In genomic region chr2:231556981-231557380, GRCh38 we compare ENCODE assay signal across 28 cellular contexts. TPM values are rescaled to one million over a fixed set of nuclear protein-coding genes. Genes with fewer than 3 reads are reported as not detected.
DNase-seq lines count a peak whose midpoint lies in the region; ATAC-seq and TF ChIP-seq lines count a peak whose summit lies in the region.
"Had no signal": no experiment of that assay in that cellular context is flagged by ENCODE, and none has a peak within 500 bp of the region (broad histone marks: within the 10 kb centered on the region; RNA-seq: fewer than 3 reads in every experiment).

No MANE protein-coding gene starts in this region.

- H3K79me2 ChIP-seq in neural progenitor cell (ENCODE audit: low read depth) = no peaks in the 10 kb centered on the region
- H3K79me2 ChIP-seq: hepatocyte had no signal

- H3K4me2 ChIP-seq in neural progenitor cell = no peak overlapping the region
- H3K4me2 ChIP-seq: hepatocyte had no signal

- H3K9ac ChIP-seq in neural progenitor cell = no peak overlapping the region

- peaks cover 4% of the 10 kb centered on the region for H3K4me1 Mint-ChIP-seq in neural progenitor cell
- H3K4me1 Mint-ChIP-seq: brain had no signal

- intact Hi-C loops in heart right ventricle (cut with DNase I) (loop anchor here (1.0 to 10.0 kb wide), 9 partner anchors 24 to 75 kb away; no protein-coding TSS in a partner anchor), right cardiac atrium (cut with DNase I) (loop anchor here in 3 of 4 donors (5.0 to 10.0 kb wide), 3 partner anchors 35 to 72 kb away; no protein-coding TSS in a partner anchor), upper lobe of right lung (cut with DNase I) (no loop called here)

- no peak overlapping the region for H3K4me3 ChIP-seq in heart right ventricle
- no peak overlapping the region for H3K4me3 ChIP-seq in right cardiac atrium (ENCODE audit: low read length)
- H3K4me3 ChIP-seq in neural progenitor cell = no peak overlapping the region
- H3K4me3 ChIP-seq in upper lobe of right lung = no peak overlapping the region
- H3K4me3 ChIP-seq: gastroesophageal sphincter, hepatocyte, psoas muscle, suprapubic skin, uterus had no signal

- H3K9me3 ChIP-seq in heart right ventricle = peaks cover 0 to 18% (median 11%) of the 10 kb centered on the region in 11 donors
- no peaks in the 10 kb centered on the region for H3K9me3 ChIP-seq in right cardiac atrium (ENCODE audit: control insufficient read depth, low read length)
- peaks cover 12% of the 10 kb centered on the region for H3K9me3 ChIP-seq in neural progenitor cell (ENCODE audit: low read depth)
- peaks cover 7% of the 10 kb centered on the region for H3K9me3 ChIP-seq in upper lobe of right lung
- H3K9me3 ChIP-seq: uterus had no signal

- H3K4me1 ChIP-seq in heart right ventricle (peaks cover 4 to 31% (median 20%) of the 10 kb centered on the region in 9 donors), right cardiac atrium (ENCODE audit: control insufficient read depth, insufficient read depth, low read length) (no peaks in the 10 kb centered on the region), neural progenitor cell (no peaks in the 10 kb centered on the region), upper lobe of right lung (peaks cover 21% of the 10 kb centered on the region)
- H3K4me1 ChIP-seq: uterus had no signal

- H3K27ac Mint-ChIP-seq in neural progenitor cell = peak overlapping the region; percentile 29
- H3K27ac Mint-ChIP-seq: activated T-cell treated with anti-CD3 and anti-CD28 coated beads, Interleukin-2, amount 50 U/mL, for 72 hours; brain; CD4-positive, alpha-beta T cell; stimulated activated memory B cell treated with anti-CD40 and anti-IgM and Interleukin-4, amounts not matched to agents 10 μg/mL and 1 μg/mL and 100 μg/mL, for 72 hours had no signal

- no peak overlapping the region for H3K4me3 Mint-ChIP-seq in neural progenitor cell
- H3K4me3 Mint-ChIP-seq: activated T-cell treated with anti-CD3 and anti-CD28 coated beads, Interleukin-2, amount 50 U/mL, for 72 hours; brain; CD4-positive, alpha-beta T cell; stimulated activated memory B cell treated with anti-CD40 and anti-IgM and Interleukin-4, amounts not matched to agents 10 μg/mL and 1 μg/mL and 100 μg/mL, for 72 hours; T-helper 1 cell treated with Interleukin-12 subunit alpha and Interleukin-12 subunit beta and Interleukin-4 antibody, amounts not matched to agents 30 μg/mL and 1 μg/mL, for 36 hours had no signal

- H3K27ac ChIP-seq in heart right ventricle (peak overlapping the region in 6 of 10 donors; percentile 28 to 69 (median 48)), right cardiac atrium (ENCODE audit: low read length) (no peak overlapping the region), neural progenitor cell (no peak overlapping the region), upper lobe of right lung (peak overlapping the region; percentile 58)
- H3K27ac ChIP-seq: hepatocyte had no signal

- WGBS in heart right ventricle, 2 donors = 87 to 89% methylated on average over 7 of the region's 7 CpGs
- WGBS in right cardiac atrium = 85% methylated on average over 7 of the region's 7 CpGs

- H3F3A ChIP-seq in neural progenitor cell (ENCODE audit: low read depth) = no peaks in the 10 kb centered on the region

- no peak for DNase-seq in heart right ventricle
- DNase-seq in right cardiac atrium = no peak
- DNase-seq in neural progenitor cell (ENCODE audit: low spot score) = no peak
- DNase-seq in upper lobe of right lung = no peak
- DNase-seq in T-helper 9 cell = no peak
- DNase-seq in NCI-H526 (lab: John Stamatoyannopoulos, UW) = no peak
- DNase-seq: activated CD4-positive, CD25-positive, alpha-beta regulatory T cell; activated T-cell treated with anti-CD3 and anti-CD28 coated beads, Interleukin-2, amount 50 U/mL, for 72 hours; CD4-positive, alpha-beta T cell; IMR-90; mammary epithelial cell; NCI-H1092; NCI-H1694 treated with DMSO at 0.1 percent for 48 hours; NCI-H510A; stimulated activated CD4-positive, alpha-beta T cell treated with anti-CD3 and anti-CD28 coated beads, Interleukin-15, amount 100 ng/mL, for 24 hours had no signal

- H3K9me3 Mint-ChIP-seq in neural progenitor cell = peaks cover 20% of the 10 kb centered on the region

- peaks cover 0 to 11% (median 0%) of the 10 kb centered on the region in 7 donors for H3K27me3 ChIP-seq in heart right ventricle
- H3K27me3 ChIP-seq in right cardiac atrium (ENCODE audit: control insufficient read depth, insufficient read depth) = no peaks in the 10 kb centered on the region
- H3K27me3 ChIP-seq in neural progenitor cell = no peaks in the 10 kb centered on the region
- H3K27me3 ChIP-seq in upper lobe of right lung = no peaks in the 10 kb centered on the region
- H3K27me3 ChIP-seq: gastroesophageal sphincter, hepatocyte, suprapubic skin, uterus had no signal

- TF ChIP-seq CTCF in heart right ventricle (IDR thresholded peaks at IDR 0.05) = no peak
- no peak for TF ChIP-seq CTCF in neural progenitor cell (IDR thresholded peaks at IDR 0.05)
- TF ChIP-seq CTCF in upper lobe of right lung (IDR thresholded peaks at IDR 0.05) = no peak

- H3K36me3 ChIP-seq in heart right ventricle (no peaks in the 10 kb centered on the region), neural progenitor cell (no peaks in the 10 kb centered on the region), upper lobe of right lung (no peaks in the 10 kb centered on the region)
- H3K36me3 ChIP-seq: gastroesophageal sphincter, suprapubic skin, uterus had no signal

- ATAC-seq in heart right ventricle = peak in 1 of 8 donors; percentile 3
- ATAC-seq in right cardiac atrium = no peak
- ATAC-seq in esophagus mucosa = peak; percentile 16
- ATAC-seq in upper lobe of right lung = no peak
- no peak for ATAC-seq in GM21619 (IDR thresholded peaks at IDR 0.05; ENCODE audit: unreplicated experiment)

- H3K27me3 Mint-ChIP-seq in neural progenitor cell (ENCODE audit: insufficient read depth, low read depth) = peaks cover 2% of the 10 kb centered on the region
- H3K27me3 Mint-ChIP-seq: brain; CD4-positive, alpha-beta T cell had no signal

- H4K20me1 ChIP-seq in neural progenitor cell (ENCODE audit: low read depth) = no peaks in the 10 kb centered on the region

- H3K36me3 Mint-ChIP-seq in neural progenitor cell = peaks cover 5% of the 10 kb centered on the region

- H2AFZ ChIP-seq in neural progenitor cell (replicated peaks) = no peak overlapping the region
- H2AFZ ChIP-seq: hepatocyte had no signal

RNA-seq across cellular contexts. Expression of gene NMUR1, which starts 26.7 kb away (rescaled TPM):
- total RNA-seq in heart right ventricle (under 1 TPM in 9 of 10 donors, not detected in 1; 0.21 to 0.82 (median 0.35) TPM), right cardiac atrium (1 to 10 TPM in 2 of 4 donors, under 1 TPM in 2; 0.50 to 1.9 (median 1.00) TPM), esophagus mucosa (0.08 TPM), neural progenitor cell (ENCODE audit: low replicate concordance) (0.52 and 0.56 TPM in 2 replicates), upper lobe of right lung (5.8 TPM)
- polyA plus RNA-seq in heart right ventricle (under 1 TPM; 0.10 to 0.37 TPM), right cardiac atrium (1.0 TPM)
- total RNA-seq: endothelial cell of umbilical vein, IMR-90, mammary epithelial cell, OCI-LY7 had no signal
- polyA plus RNA-seq: endothelial cell of umbilical vein, IMR-90, mammary epithelial cell had no signal

RNA-seq across cellular contexts. Expression of gene TEX44, which starts 35.7 kb away (rescaled TPM):
- total RNA-seq in heart right ventricle (not detected), right cardiac atrium (not detected), esophagus mucosa (not detected), neural progenitor cell (ENCODE audit: low replicate concordance) (not detected in 2 replicates), upper lobe of right lung (not detected)
- polyA plus RNA-seq in heart right ventricle (not detected), right cardiac atrium (not detected)
- total RNA-seq: activated T-cell treated with anti-CD3 and anti-CD28 coated beads, Interleukin-2, amount 50 U/mL, for 72 hours; CD4-positive, alpha-beta T cell; cerebellum; endothelial cell of umbilical vein; gastroesophageal sphincter; hepatocyte; IMR-90; mammary epithelial cell; OCI-LY7; psoas muscle; suprapubic skin; uterus had no signal
- polyA plus RNA-seq: endothelial cell of umbilical vein, hepatocyte, IMR-90, mammary epithelial cell, psoas muscle had no signal

Comparison
In these comparisons a context has a peak if more than half of its experiments do, and no peak if none do; other contexts are left out.
1. H3K27ac ChIP-seq: peak in heart right ventricle (6 of 10) and upper lobe of right lung (single experiment); none in right cardiac atrium (single experiment) and neural progenitor cell (single experiment).